19 cellular contexts compared by ENCODE assay signal in the genomic region with DNA sequence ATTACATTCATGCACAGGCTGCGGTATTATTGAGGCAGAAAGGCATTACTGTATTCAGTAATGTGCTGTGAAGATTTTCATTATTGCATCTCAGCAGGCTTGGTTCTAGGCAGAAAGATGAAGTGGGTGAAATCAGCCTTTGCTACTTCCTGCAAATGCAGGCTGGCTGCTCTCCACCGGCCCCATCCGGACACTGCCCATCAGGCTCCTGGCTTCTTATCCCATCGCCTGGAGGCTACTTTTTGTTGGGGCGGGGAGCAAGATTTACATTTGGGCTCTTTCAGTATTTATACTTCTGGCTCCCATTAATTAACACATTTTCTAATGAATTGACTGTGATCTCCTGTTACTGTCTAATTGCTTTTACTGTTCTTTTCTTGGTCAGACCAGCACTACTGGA.
"Had no signal": no experiment of that assay in that cellular context is flagged by ENCODE, and none has a peak within 500 bp of the region (broad histone marks: within the 10 kb centered on the region; RNA-seq: fewer than 3 reads in every experiment).

No MANE protein-coding gene starts in this region.

- H3K4me3 ChIP-seq: ascending aorta, body of pancreas had no signal

- H3K9me3 ChIP-seq: ascending aorta, body of pancreas had no signal

- H3K27me3 ChIP-seq: ascending aorta, body of pancreas had no signal

- H3K27ac ChIP-seq: ascending aorta had no signal

- DNase-seq: activated B cell treated with CpG ODN at 0.5 μM for 24 hours; activated CD4-positive, alpha-beta memory T cell treated with anti-CD3 and anti-CD28 coated beads for 36 hours; activated CD4-positive, alpha-beta T cell treated with anti-CD3 and anti-CD28 coated beads, Interleukin-2, amount 10 ng/mL, durations not matched to agents 7 days and 5 days; activated CD8-positive, alpha-beta memory T cell treated with anti-CD3 and anti-CD28 coated beads for 24 hours; activated effector memory CD4-positive, alpha-beta T cell treated with anti-CD3 and anti-CD28 coated beads, Interleukin-2, amount 50 U/mL, for 16 hours; activated naive CD4-positive, alpha-beta T cell treated with Interleukin-2 at 50 U/mL for 16 hours; activated naive CD8-positive, alpha-beta T cell treated with anti-CD3 and anti-CD28 coated beads, Interleukin-2, amount 50 U/mL, for 24 hours; activated T-cell treated with anti-CD3 and anti-CD28 coated beads, Interleukin-2, amount 50 U/mL, for 4 hours; amniotic stem cell; body of pancreas; MV-4-11; NCI-H1092 treated with DMSO at 0.1 percent for 48 hours; NCI-H1417 treated with DMSO at 0.1 percent for 48 hours; NCI-H187; NCI-H2081; NCI-H510A treated with DMSO at 0.1 percent for 48 hours; SHP77 treated with DMSO at 0.1 percent for 48 hours had no signal

- H3K4me1 ChIP-seq: ascending aorta had no signal

- ATAC-seq: activated naive CD4-positive, alpha-beta T cell treated with anti-CD3 and anti-CD28 coated beads, Interleukin-2, amount 50 U/mL, for 72 hours; activated naive CD8-positive, alpha-beta T cell treated with anti-CD3 and anti-CD28 coated beads, Interleukin-2, amount 50 U/mL, for 24 hours; activated T-cell treated with anti-CD3 and anti-CD28 coated beads, Interleukin-2, amount 50 U/mL, for 4 hours; body of pancreas had no signal

- H3K36me3 ChIP-seq: ascending aorta had no signal
